In the genomic region with DNA sequence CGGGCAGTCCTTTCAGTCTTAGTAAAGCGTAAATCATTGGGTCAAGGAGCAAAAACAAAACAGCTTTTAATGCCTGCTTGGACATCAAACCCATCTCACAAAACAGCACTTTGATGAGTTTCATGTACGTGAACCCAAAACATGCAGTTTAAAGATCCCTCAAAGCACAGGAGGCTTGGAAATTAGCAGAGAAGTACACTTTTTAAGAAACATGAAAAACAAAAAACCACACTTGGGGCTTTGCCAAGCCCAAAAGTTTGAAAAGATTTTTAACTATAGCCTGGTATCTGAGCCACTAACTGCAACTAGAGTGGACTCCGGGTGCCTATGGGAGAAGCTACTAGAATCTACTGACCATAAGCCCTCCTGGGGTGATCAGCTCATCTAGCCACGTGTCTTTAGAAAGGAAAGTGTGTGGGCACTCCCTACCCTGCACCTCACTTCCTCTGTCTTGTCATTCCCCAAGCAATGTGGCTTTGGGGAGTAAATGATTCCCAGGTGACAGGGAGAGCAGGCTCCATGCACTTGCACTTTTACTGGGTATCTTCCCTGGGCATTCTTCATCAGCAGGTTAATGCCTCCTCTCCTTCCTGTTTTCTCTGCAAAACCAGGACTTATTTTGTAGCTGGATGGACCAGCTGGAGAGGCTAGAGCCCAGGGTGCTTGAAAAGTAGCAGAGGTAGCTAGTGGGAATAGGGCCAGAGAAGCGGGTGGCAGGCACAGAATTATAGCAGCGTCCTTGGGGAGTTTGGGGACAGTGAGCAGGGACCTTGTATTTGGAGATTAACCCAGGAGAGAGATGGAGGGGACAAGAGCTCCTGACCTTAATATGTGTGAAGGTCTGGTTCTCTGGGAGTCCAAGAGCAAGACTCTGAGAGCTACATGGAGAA, we compare ENCODE assay signal across 19 cellular contexts.
A peak's percentile ranks its signal among the peaks of the same experiment; 100 is the strongest.
DNase-seq lines count a peak whose midpoint lies in the region; ATAC-seq and TF ChIP-seq lines count a peak whose summit lies in the region.
"Had no signal": no experiment of that assay in that cellular context is flagged by ENCODE, and none has a peak within 500 bp of the region (broad histone marks: within the 10 kb centered on the region; RNA-seq: fewer than 3 reads in every experiment).

No MANE protein-coding gene starts in this region.

- H3K4me3 Mint-ChIP-seq in activated CD8-positive, alpha-beta memory T cell treated with anti-CD3 and anti-CD28 coated beads, Interleukin-2, amount 10 ng/mL, durations not matched to agents 7 days and 5 days: peak overlapping the region; percentile 49
- peak overlapping the region; percentile 74 for H3K4me3 Mint-ChIP-seq in CD8-positive, alpha-beta T cell
- H3K4me3 Mint-ChIP-seq in activated T-helper 17 cell treated with anti-CD3 and anti-CD28 coated beads, Interleukin-2, amount 50 U/mL, for 72 hours: peak overlapping the region; percentile 74
- no peak overlapping the region for H3K4me3 Mint-ChIP-seq in neural progenitor cell
- H3K4me3 Mint-ChIP-seq: memory B cell, nephron had no signal

- no peaks in the 10 kb centered on the region for H3K27me3 ChIP-seq in CD8-positive, alpha-beta T cell (ENCODE audit: insufficient read depth, low read length)
- H3K27me3 ChIP-seq in neural progenitor cell: no peaks in the 10 kb centered on the region
- H3K27me3 ChIP-seq: cardiac muscle cell, uterus had no signal

- peak overlapping the region; percentile 15 for H3K4me2 ChIP-seq in neural progenitor cell

- peaks cover 84% of the 10 kb centered on the region for H3K4me1 ChIP-seq in CD8-positive, alpha-beta T cell (ENCODE audit: insufficient read depth, low read length)
- H3K4me1 ChIP-seq in neural progenitor cell: peaks cover 9% of the 10 kb centered on the region
- H3K4me1 ChIP-seq: gastroesophageal sphincter, uterus had no signal

- POLR2A ChIA-PET in CD8-positive, alpha-beta T cell (lab: Charles Lee): interaction anchor here (0.6 to 2.7 kb wide), 14 partner anchors 11 to 1193 kb away, joined by 3 to 16 read pairs (median 3); a partner anchor contains a TSS

- peaks cover 47% of the 10 kb centered on the region for H3K4me1 Mint-ChIP-seq in activated CD8-positive, alpha-beta memory T cell treated with anti-CD3 and anti-CD28 coated beads, Interleukin-2, amount 10 ng/mL, durations not matched to agents 7 days and 5 days
- H3K4me1 Mint-ChIP-seq in CD8-positive, alpha-beta T cell (ENCODE audit: low read depth): peaks cover 95% of the 10 kb centered on the region
- peaks cover 55% of the 10 kb centered on the region for H3K4me1 Mint-ChIP-seq in activated T-helper 17 cell treated with anti-CD3 and anti-CD28 coated beads, Interleukin-2, amount 50 U/mL, for 72 hours
- H3K4me1 Mint-ChIP-seq in neural progenitor cell: peaks cover 23% of the 10 kb centered on the region
- H3K4me1 Mint-ChIP-seq: memory B cell, nephron had no signal

- H3K79me2 ChIP-seq in neural progenitor cell (ENCODE audit: low read depth): no peaks in the 10 kb centered on the region

- DNase-seq in activated CD8-positive, alpha-beta memory T cell treated with anti-CD3 and anti-CD28 coated beads, Interleukin-2, amount 10 ng/mL, durations not matched to agents 7 days and 5 days: no peak
- DNase-seq in activated CD8-positive, alpha-beta memory T cell treated with anti-CD3 and anti-CD28 coated beads, Interleukin-2, amount 50 U/mL, for 4 hours: no peak
- DNase-seq in CD8-positive, alpha-beta T cell: peak in 1 of 7 experiments; percentile 60
- DNase-seq in neural progenitor cell (ENCODE audit: low spot score) (no peak), epidermal melanocyte (ENCODE audit: insufficient read length, low spot score) (no peak), T-helper 9 cell (no peak), amniotic stem cell (lab: John Stamatoyannopoulos, UW) (no peak)
- DNase-seq: C1 segment of cervical spinal cord, DMS53, HCEC 1CT, kidney glomerular epithelial cell, NCI-H1105 treated with DMSO at 0.1 percent for 48 hours, NCI-H510A treated with DMSO at 0.1 percent for 48 hours, uterus had no signal

- CTCF ChIA-PET in activated CD8-positive, alpha-beta memory T cell treated with anti-CD3 and anti-CD28 coated beads, Interleukin-2, amount 10 ng/mL, durations not matched to agents 7 days and 5 days (lab: Charles Lee): interaction anchor here (1.0 to 2.4 kb wide), 5 partner anchors 8 to 123 kb away, joined by 3 to 6 read pairs (median 3); no protein-coding TSS in a partner anchor
- CTCF ChIA-PET in CD8-positive, alpha-beta T cell (lab: Charles Lee): interaction anchor here (1.1 to 1.6 kb wide), 4 partner anchors 342 to 796 kb away, joined by 3 to 4 read pairs (median 4); no protein-coding TSS in a partner anchor

- no peaks in the 10 kb centered on the region for H3K9me3 ChIP-seq in CD8-positive, alpha-beta T cell (ENCODE audit: low read length)
- no peaks in the 10 kb centered on the region for H3K9me3 ChIP-seq in neural progenitor cell (ENCODE audit: low read depth)
- H3K9me3 ChIP-seq: gastroesophageal sphincter, uterus had no signal

- H3K27ac Mint-ChIP-seq in activated CD8-positive, alpha-beta memory T cell treated with anti-CD3 and anti-CD28 coated beads, Interleukin-2, amount 10 ng/mL, durations not matched to agents 7 days and 5 days: peak overlapping the region; percentile 85
- H3K27ac Mint-ChIP-seq in CD8-positive, alpha-beta T cell: peak overlapping the region; percentile 92
- peak overlapping the region; percentile 79 for H3K27ac Mint-ChIP-seq in activated T-helper 17 cell treated with anti-CD3 and anti-CD28 coated beads, Interleukin-2, amount 50 U/mL, for 72 hours
- no peak overlapping the region for H3K27ac Mint-ChIP-seq in neural progenitor cell
- H3K27ac Mint-ChIP-seq: memory B cell, nephron had no signal

- ATAC-seq in activated CD8-positive, alpha-beta memory T cell treated with anti-CD3 and anti-CD28 coated beads, Interleukin-2, amount 10 ng/mL, durations not matched to agents 7 days and 5 days: no peak
- peak; percentile 10 for ATAC-seq in CD8-positive, alpha-beta T cell
- ATAC-seq in activated T-helper 17 cell treated with anti-CD3 and anti-CD28 coated beads, Interleukin-2, amount 50 U/mL, for 72 hours (replicated peaks): peak; percentile 59
- ATAC-seq: gastroesophageal sphincter had no signal

- no peak overlapping the region for H3K9ac ChIP-seq in neural progenitor cell

- H3F3A ChIP-seq in neural progenitor cell (ENCODE audit: low read depth): no peaks in the 10 kb centered on the region

- peak overlapping the region; percentile 22 for H3K27ac ChIP-seq in CD8-positive, alpha-beta T cell (ENCODE audit: low read depth, low read length)
- H3K27ac ChIP-seq in neural progenitor cell: no peak overlapping the region
- H3K27ac ChIP-seq: cardiac muscle cell, gastroesophageal sphincter, uterus had no signal

- H2AFZ ChIP-seq in neural progenitor cell (replicated peaks): no peak overlapping the region

- H3K36me3 Mint-ChIP-seq in activated CD8-positive, alpha-beta memory T cell treated with anti-CD3 and anti-CD28 coated beads, Interleukin-2, amount 10 ng/mL, durations not matched to agents 7 days and 5 days: peaks cover 2% of the 10 kb centered on the region
- H3K36me3 Mint-ChIP-seq in CD8-positive, alpha-beta T cell: no peaks in the 10 kb centered on the region
- H3K36me3 Mint-ChIP-seq in activated T-helper 17 cell treated with anti-CD3 and anti-CD28 coated beads, Interleukin-2, amount 50 U/mL, for 72 hours (ENCODE audit: low read depth): no peaks in the 10 kb centered on the region
- H3K36me3 Mint-ChIP-seq in neural progenitor cell: no peaks in the 10 kb centered on the region
- H3K36me3 Mint-ChIP-seq: memory B cell had no signal

- no peaks in the 10 kb centered on the region for H4K20me1 ChIP-seq in neural progenitor cell (ENCODE audit: low read depth)

- H3K9me3 Mint-ChIP-seq in activated CD8-positive, alpha-beta memory T cell treated with anti-CD3 and anti-CD28 coated beads, Interleukin-2, amount 10 ng/mL, durations not matched to agents 7 days and 5 days (ENCODE audit: low read depth): no peaks in the 10 kb centered on the region
- H3K9me3 Mint-ChIP-seq in CD8-positive, alpha-beta T cell: no peaks in the 10 kb centered on the region
- peaks cover 7% of the 10 kb centered on the region for H3K9me3 Mint-ChIP-seq in activated T-helper 17 cell treated with anti-CD3 and anti-CD28 coated beads, Interleukin-2, amount 50 U/mL, for 72 hours
- peaks cover 4% of the 10 kb centered on the region for H3K9me3 Mint-ChIP-seq in neural progenitor cell
- H3K9me3 Mint-ChIP-seq: nephron had no signal

- no peaks in the 10 kb centered on the region for H3K36me3 ChIP-seq in CD8-positive, alpha-beta T cell (ENCODE audit: insufficient read depth, low read length)
- H3K36me3 ChIP-seq in neural progenitor cell: no peaks in the 10 kb centered on the region
- H3K36me3 ChIP-seq: cardiac muscle cell, gastroesophageal sphincter, uterus had no signal

- TF ChIP-seq CTCF in CD8-positive, alpha-beta T cell (IDR thresholded peaks at IDR 0.05): no peak
- TF ChIP-seq CTCF in neural progenitor cell (IDR thresholded peaks at IDR 0.05): no peak

- intact Hi-C loops in CD8-positive, alpha-beta T cell (cut with DNase I, micrococcal nuclease): loop anchor here (1.0 to 10.0 kb wide), 5 partner anchors 50 to 958 kb away; a partner anchor contains a TSS

- H3K27me3 Mint-ChIP-seq in activated CD8-positive, alpha-beta memory T cell treated with anti-CD3 and anti-CD28 coated beads, Interleukin-2, amount 10 ng/mL, durations not matched to agents 7 days and 5 days: no peaks in the 10 kb centered on the region
- H3K27me3 Mint-ChIP-seq in CD8-positive, alpha-beta T cell (ENCODE audit: low read depth): no peaks in the 10 kb centered on the region
- H3K27me3 Mint-ChIP-seq in activated T-helper 17 cell treated with anti-CD3 and anti-CD28 coated beads, Interleukin-2, amount 50 U/mL, for 72 hours: no peaks in the 10 kb centered on the region
- H3K27me3 Mint-ChIP-seq in neural progenitor cell (ENCODE audit: insufficient read depth, low read depth): peaks cover 12% of the 10 kb centered on the region
- H3K27me3 Mint-ChIP-seq: memory B cell had no signal

- H3K4me3 ChIP-seq in CD8-positive, alpha-beta T cell (ENCODE audit: low read depth, low read length): peak overlapping the region; percentile 16
- H3K4me3 ChIP-seq in neural progenitor cell: no peak overlapping the region
- H3K4me3 ChIP-seq: cardiac muscle cell, gastroesophageal sphincter, uterus had no signal
